ENCODE assay signal across 20 cellular contexts in the genomic region with DNA sequence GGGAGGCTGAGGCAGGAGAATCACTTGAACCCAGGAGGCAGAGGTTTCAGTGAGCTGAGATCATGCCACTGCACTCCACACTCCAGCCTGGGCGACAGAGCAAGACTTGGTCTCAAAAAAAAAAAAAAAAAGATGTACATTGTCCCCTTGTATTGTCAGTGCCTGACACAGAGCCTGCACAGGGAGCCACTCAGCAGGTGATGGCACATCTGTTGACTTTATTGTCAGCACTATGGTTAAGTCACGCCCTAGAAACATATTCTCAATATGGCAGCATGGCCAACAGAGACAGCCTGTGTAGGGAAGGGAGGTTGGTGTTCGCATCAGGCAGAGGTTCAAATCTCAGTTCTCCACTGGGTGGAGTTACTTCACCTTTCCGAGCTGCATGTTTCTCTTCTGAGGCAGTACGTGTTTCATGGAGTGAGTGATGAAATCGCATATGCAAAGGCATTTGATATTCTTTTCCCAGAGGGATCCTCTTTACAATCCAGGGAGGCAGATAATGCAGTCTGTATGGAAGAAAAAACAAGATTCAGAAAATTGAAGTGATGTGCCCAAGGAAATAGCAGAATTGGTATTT. TPM values are rescaled to one million over a fixed set of nuclear protein-coding genes. Genes with fewer than 3 reads are reported as not detected.
DNase-seq lines count a peak whose midpoint lies in the region; ATAC-seq, FAIRE-seq and TF ChIP-seq lines count a peak whose summit lies in the region.
"Had no signal": no experiment of that assay in that cellular context is flagged by ENCODE, and none has a peak within 500 bp of the region (broad histone marks: within the 10 kb centered on the region; RNA-seq: fewer than 3 reads in every experiment).

No MANE protein-coding gene starts in this region.

- H3K23ac ChIP-seq in mesenchymal stem cell (ENCODE audit: low read length in 2 of 2), result no peak overlapping the region

- H2AFZ ChIP-seq in mesenchymal stem cell (ENCODE audit: low read depth, low read length), result no peak overlapping the region

- H3K79me1 ChIP-seq in mesenchymal stem cell (replicated peaks; ENCODE audit: low read length, poor library complexity, severe bottlenecking), result no peaks in the 10 kb centered on the region

- CTCF ChIA-PET in HEK293 (lab: Yijun Ruan, JAX), result interaction anchor here (0.7 to 2.3 kb wide), 3 partner anchors 11 to 21 kb away, joined by 3 to 7 read pairs (median 3); no protein-coding TSS in a partner anchor
- CTCF ChIA-PET in activated CD4-positive, alpha-beta memory T cell treated with anti-CD3 and anti-CD28 coated beads, Interleukin-2, amount 10 ng/mL, durations not matched to agents 7 days and 5 days (lab: Charles Lee), result no interaction called here

- no peaks in the 10 kb centered on the region for H3K4me1 ChIP-seq in HEK293 (ENCODE audit: control insufficient read depth, insufficient read depth, low read length)
- H3K4me1 ChIP-seq in mesenchymal stem cell (ENCODE audit: control insufficient read depth, insufficient read depth, low read depth, low read length), result no peaks in the 10 kb centered on the region
- H3K4me1 ChIP-seq: BE2C, Peyer's patch had no signal

- H3K27me3 Mint-ChIP-seq in activated CD4-positive, alpha-beta memory T cell treated with anti-CD3 and anti-CD28 coated beads, Interleukin-2, amount 10 ng/mL, durations not matched to agents 7 days and 5 days, result peaks cover 4% of the 10 kb centered on the region

- H3K4me3 ChIP-seq in HEK293 (ENCODE audit: low read depth, low read length) (no peak overlapping the region), bronchial epithelial cell (ENCODE audit: low read depth, low read length) (no peak overlapping the region), mesenchymal stem cell (ENCODE audit: insufficient read depth in 1 of 2, low read depth in 1 of 2, low read length in 2 of 2) (no peak overlapping the region)
- H3K4me3 ChIP-seq: Peyer's patch, SJSA1 had no signal

- FAIRE-seq in bronchial epithelial cell (lab: Jason Lieb, UNC), result peak; percentile 7

- H3K9me3 ChIP-seq in HEK293 (ENCODE audit: control insufficient read depth, insufficient read depth, low read depth, low read length) (no peaks in the 10 kb centered on the region), mesenchymal stem cell (ENCODE audit: control insufficient read depth, low read length) (no peaks in the 10 kb centered on the region)
- H3K9me3 ChIP-seq: BE2C, Peyer's patch, SJSA1 had no signal

- H2BK120ac ChIP-seq in mesenchymal stem cell (ENCODE audit: low read depth, low read length), result no peak overlapping the region

- peak overlapping the region; percentile 20 for H4K91ac ChIP-seq in mesenchymal stem cell (ENCODE audit: low read length)

- no peak overlapping the region for H3K14ac ChIP-seq in mesenchymal stem cell (ENCODE audit: low read length in 2 of 2)

- POLR2A ChIA-PET in HEK293 (lab: Yijun Ruan, JAX), result interaction anchor here (1.7 kb wide), 1 partner anchor 22 kb away, joined by 6 read pairs; no protein-coding TSS in a partner anchor
- POLR2A ChIA-PET in activated CD4-positive, alpha-beta memory T cell treated with anti-CD3 and anti-CD28 coated beads, Interleukin-2, amount 10 ng/mL, durations not matched to agents 7 days and 5 days (lab: Charles Lee), result no interaction called here

- TF ChIP-seq CTCF in HEK293 (tag by site-specific recombination; IDR thresholded peaks at IDR 0.05), result no peak
- no peak for TF ChIP-seq CTCF in bronchial epithelial cell (IDR thresholded peaks at IDR 0.05; ENCODE audit: insufficient read depth, low read length, severe bottlenecking)

- H3K9me3 Mint-ChIP-seq in activated CD4-positive, alpha-beta memory T cell treated with anti-CD3 and anti-CD28 coated beads, Interleukin-2, amount 10 ng/mL, durations not matched to agents 7 days and 5 days, result no peaks in the 10 kb centered on the region
- H3K9me3 Mint-ChIP-seq: HFFc6 had no signal

- DNase-seq in NCI-H2171 treated with DMSO at 0.1 percent for 48 hours (lab: John Stamatoyannopoulos, UW) (peak; percentile 50), bronchial epithelial cell (ENCODE audit: low read depth) (peak; percentile 50), mesenchymal stem cell (no peak), globus pallidus (ENCODE audit: low spot score) (no peak)
- DNase-seq in activated CD4-positive, alpha-beta memory T cell treated with anti-CD3 and anti-CD28 coated beads, Interleukin-2, amount 10 ng/mL, durations not matched to agents 7 days and 5 days, result no peak
- DNase-seq: BE2C, H7, HFFc6, KBM-7, NCI-H1092 treated with DMSO at 0.1 percent for 48 hours, NCI-H1436 treated with DMSO at 0.1 percent for 48 hours, NCI-H2029 treated with DMSO at 0.1 percent for 48 hours, NCI-H510A, NCI-H82, Peyer's patch, T-helper 1 cell had no signal

- H2BK5ac ChIP-seq in mesenchymal stem cell (ENCODE audit: low read depth, low read length, poor library complexity, severe bottlenecking), result no peak overlapping the region

- ATAC-seq in GM21381 (IDR thresholded peaks at IDR 0.05; ENCODE audit: unreplicated experiment), result no peak
- ATAC-seq: Right ventricle myocardium inferior had no signal

- H3K4me2 ChIP-seq in mesenchymal stem cell (ENCODE audit: low read length, poor library complexity, severe bottlenecking), result no peak overlapping the region

- no peak overlapping the region for H2BK12ac ChIP-seq in mesenchymal stem cell (ENCODE audit: low read length in 2 of 2)

- no peak overlapping the region for H2BK15ac ChIP-seq in mesenchymal stem cell (ENCODE audit: low read depth, poor library complexity, severe bottlenecking)

- peaks cover 1% of the 10 kb centered on the region for H3K4me1 Mint-ChIP-seq in activated CD4-positive, alpha-beta memory T cell treated with anti-CD3 and anti-CD28 coated beads, Interleukin-2, amount 10 ng/mL, durations not matched to agents 7 days and 5 days

- no peak overlapping the region for H2AK5ac ChIP-seq in mesenchymal stem cell (ENCODE audit: low read length, severe bottlenecking)

- no peak overlapping the region for H4K8ac ChIP-seq in mesenchymal stem cell (ENCODE audit: low read length)

- no peak overlapping the region for H3K18ac ChIP-seq in mesenchymal stem cell (ENCODE audit: low read depth in 1 of 2, low read length in 2 of 2)

- no peaks in the 10 kb centered on the region for H3K36me3 Mint-ChIP-seq in activated CD4-positive, alpha-beta memory T cell treated with anti-CD3 and anti-CD28 coated beads, Interleukin-2, amount 10 ng/mL, durations not matched to agents 7 days and 5 days (ENCODE audit: low read depth)

- 94% methylated on average over 6 of the region's 6 CpGs for WGBS in mesenchymal stem cell

- H3K4ac ChIP-seq in mesenchymal stem cell (ENCODE audit: low read depth in 1 of 2, low read length in 2 of 2), result no peak overlapping the region

- no peak overlapping the region for H3K27ac Mint-ChIP-seq in activated CD4-positive, alpha-beta memory T cell treated with anti-CD3 and anti-CD28 coated beads, Interleukin-2, amount 10 ng/mL, durations not matched to agents 7 days and 5 days
- H3K27ac Mint-ChIP-seq: HFFc6 had no signal

- H3K27me3 ChIP-seq in bronchial epithelial cell (ENCODE audit: control insufficient read depth, insufficient read depth, low read length), result no peaks in the 10 kb centered on the region
- no peaks in the 10 kb centered on the region for H3K27me3 ChIP-seq in mesenchymal stem cell (ENCODE audit: control insufficient read depth in 1 of 2, insufficient read depth in 1 of 2, low read length in 2 of 2)
- H3K27me3 ChIP-seq: BE2C, Peyer's patch, SJSA1 had no signal

- no peak overlapping the region for H3K4me3 Mint-ChIP-seq in activated CD4-positive, alpha-beta memory T cell treated with anti-CD3 and anti-CD28 coated beads, Interleukin-2, amount 10 ng/mL, durations not matched to agents 7 days and 5 days
- H3K4me3 Mint-ChIP-seq: HFFc6 had no signal

- H3K36me3 ChIP-seq in HEK293 (ENCODE audit: control insufficient read depth in 2 of 2, insufficient read depth in 1 of 2, low read length in 2 of 2) (no peaks in the 10 kb centered on the region), bronchial epithelial cell (ENCODE audit: control insufficient read depth, insufficient read depth, low read length) (peaks cover 6% of the 10 kb centered on the region), mesenchymal stem cell (ENCODE audit: control insufficient read depth in 1 of 2, insufficient read depth in 2 of 2, low read depth in 1 of 2, low read length in 2 of 2) (no peaks in the 10 kb centered on the region)
- H3K36me3 ChIP-seq: BE2C, Peyer's patch, SJSA1 had no signal

- no peak overlapping the region for H3K9ac ChIP-seq in mesenchymal stem cell (ENCODE audit: low read length)

- H3K27ac ChIP-seq in HEK293 (ENCODE audit: extremely low read depth, low read depth, low read length) (no peak overlapping the region), mesenchymal stem cell (ENCODE audit: low read length, poor library complexity, severe bottlenecking) (no peak overlapping the region)
- H3K27ac ChIP-seq: SJSA1 had no signal

TF ChIP-seq in HEK293, 187 proteins besides CTCF, POLR2A, EP300 and RAD21:
- TF ChIP-seq ZNF10 (tag by site-specific recombination; IDR thresholded peaks at IDR 0.05), result peak; percentile 91
- no peak for TF ChIP-seq ZNF501 (tag by site-specific recombination; IDR thresholded peaks at IDR 0.05)
- TF ChIP-seq ZNF654 (tag by site-specific recombination; IDR thresholded peaks at IDR 0.05; ENCODE audit: low read depth), result 0 out of 2 replicates have a peak, but pooled peaks have one; percentile 6
- TF ChIP-seq RBAK (tag by site-specific recombination; IDR thresholded peaks at IDR 0.05), result no peak
- TF ChIP-seq YY2 (tag by site-specific recombination; IDR thresholded peaks at IDR 0.05), result peak; percentile 21; the same call in 1 of the 2 replicates
- TF ChIP-seq ZNF335 (tag by site-specific recombination; conservative IDR thresholded peaks at IDR 0.05), result no peak
- no peak for TF ChIP-seq ZNF658 (tag by site-specific recombination; IDR thresholded peaks at IDR 0.05)
- TF ChIP-seq ZSCAN30 (tag by site-specific recombination; IDR thresholded peaks at IDR 0.05), result no peak

RNA-seq across cellular contexts. Expression of a gene that starts 20.6 kb away (rescaled TPM):
- 1,014 and 1,840 TPM in 2 replicates for total RNA-seq in bronchial epithelial cell
- polyA plus RNA-seq in mesenchymal stem cell (2013, experiment 1 of 2), result 0.37 TPM
- 0.38 TPM for polyA plus RNA-seq in mesenchymal stem cell (2013, experiment 2 of 2)
- total RNA-seq in activated CD4-positive, alpha-beta memory T cell treated with anti-CD3 and anti-CD28 coated beads, Interleukin-2, amount 10 ng/mL, durations not matched to agents 7 days and 5 days, result not detected

Comparison
In these comparisons a context has a peak if more than half of its experiments do, and no peak if none do; other contexts are left out.
1. DNase-seq: peak in NCI-H2171 treated with DMSO at 0.1 percent for 48 hours (single experiment) and bronchial epithelial cell (single experiment); none in mesenchymal stem cell (single experiment), activated CD4-positive, alpha-beta memory T cell treated with anti-CD3 and anti-CD28 coated beads, Interleukin-2, amount 10 ng/mL, durations not matched to agents 7 days and 5 days (single experiment) and globus pallidus (single experiment).
2. RNA of a gene that starts 20.6 kb away (total RNA-seq): 1,014 to 1,840 TPM in bronchial epithelial cell; not detected in activated CD4-positive, alpha-beta memory T cell treated with anti-CD3 and anti-CD28 coated beads, Interleukin-2, amount 10 ng/mL, durations not matched to agents 7 days and 5 days; every median in the first group is over 100 times any median in the second.